1 cellular context compared by ENCODE assay signal in genomic region chr17:15509095-15509494, GRCh38.
TF ChIP-seq lines count a peak whose summit lies in the region.

No MANE protein-coding gene starts in this region.

TF ChIP-seq in IMR-90, 13 proteins besides CTCF, POLR2A, EP300 and RAD21 (continued from another document):
- TF ChIP-seq ELK1 (IDR thresholded peaks at IDR 0.05; ENCODE audit: borderline replicate concordance, low read depth, low read length) = no peak
- no peak for TF ChIP-seq NFE2L2 (IDR thresholded peaks at IDR 0.05; ENCODE audit: low read depth, low read length)
- TF ChIP-seq BHLHE40 (IDR thresholded peaks at IDR 0.05; ENCODE audit: low read depth, low read length) = no peak
- no peak for TF ChIP-seq RFX5 (IDR thresholded peaks at IDR 0.05; ENCODE audit: low read depth, low read length)
